Comparison of ENCODE assay signal across 17 cellular contexts in the genomic region with DNA sequence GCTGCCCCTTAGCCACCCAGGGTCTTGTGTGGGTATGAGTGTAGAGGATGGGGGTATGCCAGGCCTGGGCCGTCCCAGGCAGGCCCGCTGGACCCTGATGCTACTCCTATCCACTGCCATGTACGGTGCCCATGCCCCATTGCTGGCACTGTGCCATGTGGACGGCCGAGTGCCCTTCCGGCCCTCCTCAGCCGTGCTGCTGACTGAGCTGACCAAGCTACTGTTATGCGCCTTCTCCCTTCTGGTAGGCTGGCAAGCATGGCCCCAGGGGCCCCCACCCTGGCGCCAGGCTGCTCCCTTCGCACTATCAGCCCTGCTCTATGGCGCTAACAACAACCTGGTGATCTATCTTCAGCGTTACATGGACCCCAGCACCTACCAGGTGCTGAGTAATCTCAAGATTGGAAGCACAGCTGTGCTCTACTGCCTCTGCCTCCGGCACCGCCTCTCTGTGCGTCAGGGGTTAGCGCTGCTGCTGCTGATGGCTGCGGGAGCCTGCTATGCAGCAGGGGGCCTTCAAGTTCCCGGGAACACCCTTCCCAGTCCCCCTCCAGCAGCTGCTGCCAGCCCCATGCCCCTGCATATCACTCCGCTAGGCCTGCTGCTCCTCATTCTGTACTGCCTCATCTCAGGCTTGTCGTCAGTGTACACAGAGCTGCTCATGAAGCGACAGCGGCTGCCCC. TPM values are rescaled to one million over a fixed set of nuclear protein-coding genes. Genes with fewer than 3 reads are reported as not detected.
DNase-seq lines count a peak whose midpoint lies in the region; ATAC-seq, FAIRE-seq and TF ChIP-seq lines count a peak whose summit lies in the region.
"Had no signal": no experiment of that assay in that cellular context is flagged by ENCODE, and none has a peak within 500 bp of the region (broad histone marks: within the 10 kb centered on the region; RNA-seq: fewer than 3 reads in every experiment).

No MANE protein-coding gene starts in this region.

- H3K27me3 ChIP-seq in IMR-90 (ENCODE audit: control insufficient read depth, insufficient read depth, low read length), result no peaks in the 10 kb centered on the region
- no peaks in the 10 kb centered on the region for H3K27me3 ChIP-seq in GM12878 (replicated peaks in 1 of 2; ENCODE audit: control insufficient read depth in 2 of 2, insufficient read depth in 2 of 2, low read length in 1 of 2)
- H3K27me3 ChIP-seq in osteoblast (ENCODE audit: insufficient read depth, low read length), result no peaks in the 10 kb centered on the region

- H3K4me3 Mint-ChIP-seq in T-helper 2 cell treated with Interferon-gamma antibody and Interleukin-4, amounts not matched to agents 5 μg/mL and 100 μg/mL, for 36 hours, result peak overlapping the region; percentile 17
- H3K4me3 Mint-ChIP-seq: activated CD4-positive, alpha-beta T cell treated with anti-CD3 and anti-CD28 coated beads, Interleukin-2, amount 10 ng/mL, durations not matched to agents 7 days and 5 days had no signal

- no peak for FAIRE-seq in GM12878 (lab: Jason Lieb, UNC)

- H3K4ac ChIP-seq in IMR-90 (ENCODE audit: low read depth, low read length), result no peak overlapping the region

- H3K9me1 ChIP-seq in IMR-90 (ENCODE audit: insufficient read depth, low read length), result peaks cover 19% of the 10 kb centered on the region

- intact Hi-C loops in IMR-90 (cut with micrococcal nuclease), result no loop called here
- intact Hi-C loops in GM12878 (cut with micrococcal nuclease; ENCODE audit: unreplicated experiment), result no loop called here

- POLR2A ChIA-PET in IMR-90 (lab: Charles Lee; ENCODE audit: unreplicated experiment) (no interaction called here), GM12878 (lab: Charles Lee) (interaction anchor here (2.3 kb wide), 1 partner anchor 19 kb away, joined by 6 read pairs; a partner anchor contains a TSS)

- RAD21 ChIA-PET in GM12878 (lab: Charles Lee; ENCODE audit: unreplicated experiment), result interaction anchor here (0.8 kb wide), 1 partner anchor 10 kb away, joined by 3 read pairs; a partner anchor contains a TSS

- H4K8ac ChIP-seq in IMR-90 (ENCODE audit: low read depth in 2 of 2, low read length in 2 of 2), result no peak overlapping the region

- SMC1A ChIA-PET in GM12878 (lab: Charles Lee; ENCODE audit: uncharacterized antibody, unreplicated experiment), result interaction anchor here (1.5 to 2.5 kb wide), 2 partner anchors 9 to 33 kb away, joined by 5 to 14 read pairs; a partner anchor contains a TSS

- CTCF ChIA-PET in IMR-90 (lab: Yijun Ruan, JAX) (no interaction called here), GM12878 (lab: Yijun Ruan, JAX) (interaction anchor here (1.1 kb wide), 1 partner anchor 9 kb away, joined by 3 read pairs; no protein-coding TSS in a partner anchor)

- peaks cover 41% of the 10 kb centered on the region for H3K4me1 Mint-ChIP-seq in T-helper 2 cell treated with Interferon-gamma antibody and Interleukin-4, amounts not matched to agents 5 μg/mL and 100 μg/mL, for 36 hours (ENCODE audit: low read depth)

- no peak overlapping the region for H3K18ac ChIP-seq in IMR-90 (ENCODE audit: low read depth, low read length)

- H3K36me3 ChIP-seq in IMR-90 (ENCODE audit: control insufficient read depth, insufficient read depth, low read length) (peaks cover 25% of the 10 kb centered on the region), GM12878 (ENCODE audit: control insufficient read depth in 2 of 2, insufficient read depth in 2 of 2, low read length in 1 of 2) (peaks cover 6 to 8% of the 10 kb centered on the region in 2 experiments; a peak in 3 of 4 replicates), osteoblast (ENCODE audit: insufficient read depth, low read length) (peaks cover 27% of the 10 kb centered on the region)

- H3K27ac ChIP-seq in IMR-90 (ENCODE audit: insufficient read depth, low read length), result no peak overlapping the region
- no peak overlapping the region; the same call in 1 of the 2 replicates for H3K27ac ChIP-seq in GM12878 (ENCODE audit: control insufficient read depth, insufficient read depth)
- no peak overlapping the region for H3K27ac ChIP-seq in osteoblast (ENCODE audit: low read depth, low read length)

- no peak overlapping the region for H4K91ac ChIP-seq in IMR-90 (ENCODE audit: insufficient read depth, low read depth, low read length)

- H2BK120ac ChIP-seq in IMR-90 (ENCODE audit: low read depth, low read length), result no peak overlapping the region

- H3K9me3 ChIP-seq in IMR-90 (ENCODE audit: control insufficient read depth, insufficient read depth, low read length) (no peaks in the 10 kb centered on the region), GM12878 (replicated peaks; ENCODE audit: control insufficient read depth, insufficient read depth, low read length) (no peaks in the 10 kb centered on the region), osteoblast (ENCODE audit: low read depth, low read length) (no peaks in the 10 kb centered on the region)

- H3K4me3 ChIP-seq in IMR-90 (ENCODE audit: insufficient read depth, low read depth, low read length) (no peak overlapping the region), GM12878 (peak overlapping the region; percentile 4; the same call in 1 of the 2 replicates), osteoblast (ENCODE audit: insufficient read depth, low read length) (no peak overlapping the region)

- H3K9ac ChIP-seq in IMR-90 (ENCODE audit: low read depth, low read length) (no peak overlapping the region), GM12878 (ENCODE audit: control insufficient read depth, insufficient read depth, low read length) (no peak overlapping the region)

- no peak overlapping the region for H3K23ac ChIP-seq in IMR-90 (ENCODE audit: low read depth, low read length)

- H2AFZ ChIP-seq in IMR-90 (replicated peaks; ENCODE audit: low read length, poor library complexity) (no peak overlapping the region), GM12878 (ENCODE audit: control insufficient read depth, low read depth, low read length) (no peak overlapping the region), osteoblast (ENCODE audit: low read length) (no peak overlapping the region)

- no peak overlapping the region for H3K27ac Mint-ChIP-seq in T-helper 2 cell treated with Interferon-gamma antibody and Interleukin-4, amounts not matched to agents 5 μg/mL and 100 μg/mL, for 36 hours

- no peak for DNase-seq in T-helper 2 cell treated with Interferon-gamma antibody and Interleukin-4, amounts not matched to agents 5 μg/mL and 100 μg/mL, for 36 hours (ENCODE audit: low spot score)
- DNase-seq in T-helper 2 cell (no peak), IMR-90 (no peak), GM12878 (ENCODE audit: low read depth, low spot score) (no peak), osteoblast (ENCODE audit: insufficient read length, low spot score, missing footprints) (peak; percentile 32)
- DNase-seq: activated CD4-positive, alpha-beta T cell treated with anti-CD3 and anti-CD28 coated beads, Interleukin-2, amount 10 ng/mL, durations not matched to agents 7 days and 5 days; left colon; NCI-H2029; NCI-H526 treated with DMSO at 0.1 percent for 48 hours; stimulated activated CD4-positive, alpha-beta T cell treated with anti-CD3 and anti-CD28 coated beads, Interleukin-4, amount 100 ng/mL, for 24 hours had no signal

- H2AK5ac ChIP-seq in IMR-90 (ENCODE audit: low read depth, low read length), result no peak overlapping the region

- TF ChIP-seq POLR2A in IMR-90 (IDR thresholded peaks at IDR 0.05; ENCODE audit: low read depth, low read length) (no peak), GM12878 (IDR thresholded peaks at IDR 0.05; ENCODE audit: low read depth, low read length) (peak; percentile 38)

- TF ChIP-seq CTCF in IMR-90 (conservative IDR thresholded peaks at IDR 0.05; ENCODE audit: low read depth, low read length) (no peak), GM12878 (IDR thresholded peaks at IDR 0.05 in 2 of 3, conservative IDR thresholded peaks at IDR 0.05 in 1 of 3; ENCODE audit: control insufficient read depth in 2 of 3, extremely low read depth in 1 of 3, insufficient read depth in 1 of 3, low read depth in 3 of 3, low read length in 3 of 3) (no peak), osteoblast (IDR thresholded peaks at IDR 0.05; ENCODE audit: extremely low read depth, low read depth, low read length) (no peak)

- no peak overlapping the region for H2BK15ac ChIP-seq in IMR-90 (ENCODE audit: low read depth, low read length)

- TF ChIP-seq EP300 in GM12878 (IDR thresholded peaks at IDR 0.05; ENCODE audit: borderline replicate concordance in 1 of 2, control insufficient read depth in 1 of 2, low read depth in 2 of 2, low read length in 2 of 2), result no peak

- no peaks in the 10 kb centered on the region for H3K9me3 Mint-ChIP-seq in T-helper 2 cell treated with Interferon-gamma antibody and Interleukin-4, amounts not matched to agents 5 μg/mL and 100 μg/mL, for 36 hours
- H3K9me3 Mint-ChIP-seq: activated CD4-positive, alpha-beta T cell treated with anti-CD3 and anti-CD28 coated beads, Interleukin-2, amount 10 ng/mL, durations not matched to agents 7 days and 5 days had no signal

- H3K14ac ChIP-seq in IMR-90 (replicated peaks; ENCODE audit: low read depth, low read length), result no peak overlapping the region

- peaks cover 27 to 54% of the 10 kb centered on the region in 2 experiments for H3K79me1 ChIP-seq in IMR-90 (ENCODE audit: low read depth in 1 of 2, low read length in 2 of 2)

- no peaks in the 10 kb centered on the region for H4K20me1 ChIP-seq in IMR-90 (ENCODE audit: insufficient read depth, low read length)
- no peaks in the 10 kb centered on the region for H4K20me1 ChIP-seq in GM12878 (ENCODE audit: control insufficient read depth, insufficient read depth)
- no peaks in the 10 kb centered on the region for H4K20me1 ChIP-seq in osteoblast (ENCODE audit: insufficient read depth, low read length)

- H3K79me2 ChIP-seq in GM12878 (ENCODE audit: control insufficient read depth, insufficient read depth, low read length) (peaks cover 45% of the 10 kb centered on the region), osteoblast (ENCODE audit: insufficient read depth, low read length) (peaks cover 48% of the 10 kb centered on the region)

- no peak overlapping the region for H4K5ac ChIP-seq in IMR-90 (ENCODE audit: low read depth, low read length)

- in situ Hi-C loops in IMR-90 (cut with MboI; ENCODE audit: low sequenced_read_pairs), result no loop called here
- in situ Hi-C loops in GM12878 (cut with MboI), result no loop called here

- no peaks in the 10 kb centered on the region for H3K27me3 Mint-ChIP-seq in T-helper 2 cell treated with Interferon-gamma antibody and Interleukin-4, amounts not matched to agents 5 μg/mL and 100 μg/mL, for 36 hours (ENCODE audit: low read depth)
- H3K27me3 Mint-ChIP-seq: activated CD4-positive, alpha-beta T cell treated with anti-CD3 and anti-CD28 coated beads, Interleukin-2, amount 10 ng/mL, durations not matched to agents 7 days and 5 days had no signal

- H2BK5ac ChIP-seq in IMR-90 (ENCODE audit: low read depth, low read length, poor library complexity, severe bottlenecking), result no peak overlapping the region

- peak overlapping the region; percentile 17 for H2AK9ac ChIP-seq in IMR-90 (replicated peaks; ENCODE audit: low read depth, low read length, poor library complexity)

- TF ChIP-seq RAD21 in IMR-90 (IDR thresholded peaks at IDR 0.05; ENCODE audit: low read length) (no peak), GM12878 (IDR thresholded peaks at IDR 0.05; ENCODE audit: insufficient read depth, low read depth, low read length) (no peak)

- 98% methylated on average over 10 of the region's 22 CpGs; no CpG with 5 or more reads in 1 of the 2 experiments for WGBS in IMR-90 (ENCODE audit: extremely low coverage in 2 of 2, insufficient read length in 1 of 2), 2 experiments
- WGBS in GM12878 (ENCODE audit: insufficient coverage, insufficient replicate concordance, low lambda C conversion rate, missing lambda C conversion rate), result 59% methylated on average over 22 of the region's 22 CpGs

- H3K4me1 ChIP-seq in IMR-90 (ENCODE audit: control insufficient read depth, insufficient read depth, low read length) (peaks cover 8% of the 10 kb centered on the region), GM12878 (ENCODE audit: control insufficient read depth, insufficient read depth, low read length) (peaks cover 46% of the 10 kb centered on the region), osteoblast (ENCODE audit: insufficient read depth, low read length) (peaks cover 20% of the 10 kb centered on the region)

- dilution Hi-C loops in IMR-90 (cut with HindIII; ENCODE audit: low sequenced_read_pairs, unreplicated experiment), result no loop called here

- ATAC-seq in IMR-90 (ENCODE audit: low read depth), result no peak
- ATAC-seq in GM12878, result no peak
- no peak for ATAC-seq in GM21360 (IDR thresholded peaks at IDR 0.05; ENCODE audit: unreplicated experiment)
- no peak for ATAC-seq in GM19455 (IDR thresholded peaks at IDR 0.05; ENCODE audit: unreplicated experiment)
- no peak for ATAC-seq in GM18498 (IDR thresholded peaks at IDR 0.05; ENCODE audit: unreplicated experiment)
- ATAC-seq: HCT116, left colon, sciatic nerve had no signal

- no peak overlapping the region for H3K56ac ChIP-seq in IMR-90 (ENCODE audit: extremely low read depth, insufficient read depth, low read length)

- BruUV-seq in IMR-90 (replicated peaks; lab: Mats Ljungman, UMichigan) (no TSS peak), GM12878 (replicated peaks; lab: Mats Ljungman, UMichigan) (no TSS peak)

- H2BK20ac ChIP-seq in IMR-90 (ENCODE audit: low read depth, low read length), result no peak overlapping the region

- no peak overlapping the region for H3K4me2 ChIP-seq in IMR-90 (ENCODE audit: low read depth, low read length)
- H3K4me2 ChIP-seq in GM12878 (ENCODE audit: control insufficient read depth, insufficient read depth), result peak overlapping the region; percentile 6; the same call in 1 of the 2 replicates
- H3K4me2 ChIP-seq in osteoblast (ENCODE audit: insufficient read depth, low read length), result no peak overlapping the region

- peaks cover 36% of the 10 kb centered on the region for H3K36me3 Mint-ChIP-seq in T-helper 2 cell treated with Interferon-gamma antibody and Interleukin-4, amounts not matched to agents 5 μg/mL and 100 μg/mL, for 36 hours (ENCODE audit: low read depth)

RNA-seq across cellular contexts. Expression of a gene that starts 2.6 kb away (rescaled TPM):
- total RNA-seq in IMR-90 (2012; rRNA removed), result 17.2 and 19.2 TPM in 2 replicates
- polyA plus RNA-seq in IMR-90 (2012; rRNA removed), result 66.4 and 69.7 TPM in 2 replicates
- polyA plus RNA-seq in IMR-90 (2012; cell fraction: cytosol; rRNA removed), result 47.0 and 70.6 TPM in 2 replicates
- 35.4 and 42.1 TPM in 2 replicates for polyA plus RNA-seq in IMR-90 (2012; cell fraction: nucleus; rRNA removed; ENCODE audit: low replicate concordance)
- 21.0 and 26.2 TPM in 2 replicates for total RNA-seq in GM12878 (2013; cell fraction: nucleolus; rRNA removed)
- 36.9 and 44.6 TPM in 2 replicates for total RNA-seq in GM12878 (2014; rRNA removed)
- total RNA-seq in GM12878 (2014; rRNA removed; fragmentation: Illumina TruSeq; extraction: Trizol), result 22.2 and 23.8 TPM in 2 replicates
- total RNA-seq in GM12878 (2021), result 133 and 134 TPM in 2 replicates
- 164 TPM for polyA plus RNA-seq in GM12878 (2011; ENCODE audit: low read depth)
- polyA plus RNA-seq in GM12878 (2011; rRNA removed), result 57.1 and 167 TPM in 2 replicates
- 166 and 217 TPM in 2 replicates for polyA plus RNA-seq in GM12878 (2011; cell fraction: cytosol; rRNA removed)
- polyA plus RNA-seq in GM12878 (2011; cell fraction: nucleus; rRNA removed), result 93.5 and 103 TPM in 2 replicates
- 83.8 and 159 TPM in 2 replicates for polyA plus RNA-seq in GM12878 (2012)
- polyA plus RNA-seq in GM12878 (2014; fragmentation: Illumina TruSeq; extraction: Trizol), result 145 and 150 TPM in 2 replicates
- 10 to 100 TPM; 27.8 to 31.7 TPM for polyA plus RNA-seq in GM12878 (2014; fragmentation: Nextera tagmentation; extraction: Ambion mirVana)
- polyA plus RNA-seq in GM12878 (2014; rRNA removed), result 96.4 and 103 TPM in 2 replicates
- 100 to 1,000 TPM; 132 to 154 TPM for polyA plus RNA-seq in GM12878 (2016; fragmentation: Nextera tagmentation; extraction: Ambion mirVana)
- polyA minus RNA-seq in GM12878 (2011; rRNA and poly(A)+ RNA removed), result 119 and 156 TPM in 2 replicates
- 28.9 and 34.4 TPM in 2 replicates for polyA minus RNA-seq in GM12878 (2011; cell fraction: cytosol; rRNA and poly(A)+ RNA removed)
- 21.9 and 29.4 TPM in 2 replicates for polyA minus RNA-seq in GM12878 (2011; cell fraction: nucleus; rRNA and poly(A)+ RNA removed)
- total RNA-seq in osteoblast, result 17.4 and 20.6 TPM in 2 replicates

RNA-seq across cellular contexts. Expression of a gene that starts 2.9 kb away (rescaled TPM):
- total RNA-seq in IMR-90 (2012; rRNA removed) (6.6 and 8.1 TPM in 2 replicates), GM12878 (2014; rRNA removed) (10.7 and 13.7 TPM in 2 replicates), GM12878 (2014; rRNA removed; fragmentation: Illumina TruSeq; extraction: Trizol) (6.1 and 6.2 TPM in 2 replicates), GM12878 (2021) (19.2 and 20.0 TPM in 2 replicates), osteoblast (19.7 and 24.2 TPM in 2 replicates)
- polyA plus RNA-seq in IMR-90 (2012; rRNA removed) (21.4 and 23.8 TPM in 2 replicates), GM12878 (2011; rRNA removed) (25.0 and 33.3 TPM in 2 replicates), GM12878 (2014; fragmentation: Illumina TruSeq; extraction: Trizol) (8.1 and 11.1 TPM in 2 replicates), GM12878 (2014; fragmentation: Nextera tagmentation; extraction: Ambion mirVana) (under 1 TPM; 0.35 to 0.84 TPM), GM12878 (2014; rRNA removed) (25.0 and 28.1 TPM in 2 replicates), GM12878 (2016; fragmentation: Nextera tagmentation; extraction: Ambion mirVana) (10 to 100 TPM; 15.0 to 15.6 TPM)
- 13.8 and 13.9 TPM in 2 replicates for polyA plus RNA-seq in IMR-90 (2012; cell fraction: cytosol; rRNA removed)
- polyA plus RNA-seq in IMR-90 (2012; cell fraction: nucleus; rRNA removed; ENCODE audit: low replicate concordance), result 215 and 346 TPM in 2 replicates
- total RNA-seq in GM12878 (2013; cell fraction: nucleolus; rRNA removed), result 92.4 and 112 TPM in 2 replicates
- 16.6 TPM for polyA plus RNA-seq in GM12878 (2011; ENCODE audit: low read depth)
- 29.4 and 37.5 TPM in 2 replicates for polyA plus RNA-seq in GM12878 (2011; cell fraction: cytosol; rRNA removed)
- polyA plus RNA-seq in GM12878 (2011; cell fraction: nucleus; rRNA removed), result 292 and 410 TPM in 2 replicates
- polyA plus RNA-seq in GM12878 (2012), result 27.7 and 28.7 TPM in 2 replicates
- polyA minus RNA-seq in GM12878 (2011; rRNA and poly(A)+ RNA removed), result 34.0 and 38.3 TPM in 2 replicates
- 7.1 and 8.5 TPM in 2 replicates for polyA minus RNA-seq in GM12878 (2011; cell fraction: cytosol; rRNA and poly(A)+ RNA removed)
- 49.9 and 76.9 TPM in 2 replicates for polyA minus RNA-seq in GM12878 (2011; cell fraction: nucleus; rRNA and poly(A)+ RNA removed)

RNA-seq across cellular contexts. Expression of a gene that starts 10.0 kb away (rescaled TPM):
- total RNA-seq in IMR-90 (2012; rRNA removed) (52.9 and 53.9 TPM in 2 replicates), GM12878 (2014; rRNA removed) (60.9 and 66.3 TPM in 2 replicates), GM12878 (2014; rRNA removed; fragmentation: Illumina TruSeq; extraction: Trizol) (41.3 and 43.4 TPM in 2 replicates), GM12878 (2021) (53.2 and 55.2 TPM in 2 replicates), osteoblast (28.2 and 35.7 TPM in 2 replicates)
- polyA plus RNA-seq in IMR-90 (2012; rRNA removed) (54.8 TPM in 2 replicates), GM12878 (2011; rRNA removed) (36.6 and 44.3 TPM in 2 replicates), GM12878 (2014; fragmentation: Illumina TruSeq; extraction: Trizol) (51.0 and 56.9 TPM in 2 replicates), GM12878 (2014; fragmentation: Nextera tagmentation; extraction: Ambion mirVana) (10 to 100 TPM; 35.3 to 52.7 TPM), GM12878 (2014; rRNA removed) (59.7 and 61.2 TPM in 2 replicates), GM12878 (2016; fragmentation: Nextera tagmentation; extraction: Ambion mirVana) (100 to 1,000 TPM; 115 to 127 TPM)
- polyA plus RNA-seq in IMR-90 (2012; cell fraction: cytosol; rRNA removed), result 33.8 and 41.7 TPM in 2 replicates
- polyA plus RNA-seq in IMR-90 (2012; cell fraction: nucleus; rRNA removed; ENCODE audit: low replicate concordance), result 59.4 and 90.9 TPM in 2 replicates
- total RNA-seq in GM12878 (2013; cell fraction: nucleolus; rRNA removed), result 20.3 and 22.3 TPM in 2 replicates
- 29.9 TPM for polyA plus RNA-seq in GM12878 (2011; ENCODE audit: low read depth)
- 46.4 and 51.0 TPM in 2 replicates for polyA plus RNA-seq in GM12878 (2011; cell fraction: cytosol; rRNA removed)
- 68.5 and 77.1 TPM in 2 replicates for polyA plus RNA-seq in GM12878 (2011; cell fraction: nucleus; rRNA removed)
- polyA plus RNA-seq in GM12878 (2012), result 37.7 and 41.4 TPM in 2 replicates
- 19.7 and 20.7 TPM in 2 replicates for polyA minus RNA-seq in GM12878 (2011; rRNA and poly(A)+ RNA removed)
- polyA minus RNA-seq in GM12878 (2011; cell fraction: cytosol; rRNA and poly(A)+ RNA removed), result 10.6 and 15.5 TPM in 2 replicates
- polyA minus RNA-seq in GM12878 (2011; cell fraction: nucleus; rRNA and poly(A)+ RNA removed), result 13.1 and 24.1 TPM in 2 replicates

RNA-seq across cellular contexts. Expression of a gene that starts 19.8 kb away (rescaled TPM):
- total RNA-seq in IMR-90 (2012; rRNA removed) (0.28 and 0.36 TPM in 2 replicates), GM12878 (2014; rRNA removed) (2.0 and 3.7 TPM in 2 replicates), GM12878 (2014; rRNA removed; fragmentation: Illumina TruSeq; extraction: Trizol) (2.9 and 3.6 TPM in 2 replicates), GM12878 (2021) (6.2 and 9.3 TPM in 2 replicates), osteoblast (3.8 and 4.7 TPM in 2 replicates)
- polyA plus RNA-seq in IMR-90 (2012; rRNA removed) (1.7 and 2.1 TPM in 2 replicates), GM12878 (2011; rRNA removed) (2.8 and 3.5 TPM in 2 replicates), GM12878 (2014; fragmentation: Illumina TruSeq; extraction: Trizol) (2.2 and 4.6 TPM in 2 replicates), GM12878 (2014; fragmentation: Nextera tagmentation; extraction: Ambion mirVana) (10 to 100 TPM in 1 of 2 experiments, 1 to 10 TPM in 1; 6.3 to 16.1 TPM), GM12878 (2014; rRNA removed) (7.5 and 8.3 TPM in 2 replicates), GM12878 (2016; fragmentation: Nextera tagmentation; extraction: Ambion mirVana) (10 to 100 TPM in 1 of 2 experiments, 1 to 10 TPM in 1; 9.5 to 10.2 TPM)
- polyA plus RNA-seq in IMR-90 (2012; cell fraction: cytosol; rRNA removed), result 0.38 and 1.7 TPM in 2 replicates
- polyA plus RNA-seq in IMR-90 (2012; cell fraction: nucleus; rRNA removed; ENCODE audit: low replicate concordance), result 1.2 and 3.6 TPM in 2 replicates
- total RNA-seq in GM12878 (2013; cell fraction: nucleolus; rRNA removed), result not detected in 2 replicates
- polyA plus RNA-seq in GM12878 (2011; ENCODE audit: low read depth), result 4.1 TPM
- polyA plus RNA-seq in GM12878 (2011; cell fraction: cytosol; rRNA removed), result 2.5 and 3.4 TPM in 2 replicates
- 2.5 and 4.2 TPM in 2 replicates for polyA plus RNA-seq in GM12878 (2011; cell fraction: nucleus; rRNA removed)
- polyA plus RNA-seq in GM12878 (2012), result 14.4 and 18.4 TPM in 2 replicates
- polyA minus RNA-seq in GM12878 (2011; rRNA and poly(A)+ RNA removed), result 2.2 and 2.6 TPM in 2 replicates
- 3.7 TPM in 1 of 2 replicates, not detected in the other for polyA minus RNA-seq in GM12878 (2011; cell fraction: cytosol; rRNA and poly(A)+ RNA removed)
- 1.6 TPM in 1 of 2 replicates, not detected in the other for polyA minus RNA-seq in GM12878 (2011; cell fraction: nucleus; rRNA and poly(A)+ RNA removed)
- total RNA-seq: A172, RPMI7951 had no signal
